ENCODE assay signal across 8 cellular contexts in the genomic region with DNA sequence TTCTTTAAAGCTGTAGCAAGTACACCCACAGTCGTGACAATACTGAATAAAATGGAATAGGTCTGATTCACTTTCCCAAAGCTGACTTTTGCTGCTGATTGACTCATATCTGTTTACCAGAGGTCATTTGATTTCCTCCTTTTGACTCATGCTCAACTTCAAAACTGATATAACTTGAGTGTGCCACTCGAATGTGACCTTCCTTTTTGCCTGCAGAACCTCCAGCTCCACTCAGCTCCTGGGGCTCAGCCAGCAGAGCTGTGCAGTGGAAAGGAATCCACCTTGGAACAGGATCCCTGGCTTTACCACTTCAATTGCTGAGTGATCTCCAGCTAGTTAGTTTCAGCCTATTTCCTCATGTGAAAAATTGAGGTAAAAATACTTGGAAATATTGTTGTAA.
DNase-seq lines count a peak whose midpoint lies in the region; ATAC-seq, FAIRE-seq and TF ChIP-seq lines count a peak whose summit lies in the region.

No MANE protein-coding gene starts in this region.

- no peak overlapping the region for H3K9ac ChIP-seq in neural progenitor cell

- H3K27me3 Mint-ChIP-seq in neural progenitor cell (ENCODE audit: insufficient read depth, low read depth) = no peaks in the 10 kb centered on the region
- H3K27me3 Mint-ChIP-seq in effector memory CD8-positive, alpha-beta T cell = peaks cover 15 to 16% of the 10 kb centered on the region in 2 donors

- peak; percentile 62 for ATAC-seq in GM21576 (IDR thresholded peaks at IDR 0.05; ENCODE audit: unreplicated experiment)
- no peak for ATAC-seq in effector memory CD8-positive, alpha-beta T cell (replicated peaks)

- no peak overlapping the region for H3K27ac Mint-ChIP-seq in neural progenitor cell
- no peak overlapping the region for H3K27ac Mint-ChIP-seq in effector memory CD8-positive, alpha-beta T cell

- peaks cover 7% of the 10 kb centered on the region for H3K4me1 Mint-ChIP-seq in neural progenitor cell
- no peaks in the 10 kb centered on the region for H3K4me1 Mint-ChIP-seq in effector memory CD8-positive, alpha-beta T cell (ENCODE audit: low read depth in 2 of 2)

- no peaks in the 10 kb centered on the region for H3K36me3 ChIP-seq in thyroid gland
- H3K36me3 ChIP-seq in neural progenitor cell = no peaks in the 10 kb centered on the region

- H3K9me3 ChIP-seq in thyroid gland (no peaks in the 10 kb centered on the region), neural progenitor cell (ENCODE audit: low read depth) (no peaks in the 10 kb centered on the region)

- H3K4me3 ChIP-seq in thyroid gland (replicated peaks in 1 of 3) (no peak overlapping the region), neural progenitor cell (no peak overlapping the region)

- intact Hi-C loops in thyroid gland (cut with DNase I) = no loop called here

- H4K20me1 ChIP-seq in neural progenitor cell (ENCODE audit: low read depth) = no peaks in the 10 kb centered on the region

- no peak overlapping the region for H3K4me2 ChIP-seq in neural progenitor cell

- FAIRE-seq in GM12892 (lab: Jason Lieb, UNC) = peak; percentile 74

- H3K36me3 Mint-ChIP-seq in neural progenitor cell = no peaks in the 10 kb centered on the region
- no peaks in the 10 kb centered on the region for H3K36me3 Mint-ChIP-seq in effector memory CD8-positive, alpha-beta T cell (ENCODE audit: insufficient read depth)

- H3K9me3 Mint-ChIP-seq in neural progenitor cell = no peaks in the 10 kb centered on the region
- no peaks in the 10 kb centered on the region for H3K9me3 Mint-ChIP-seq in effector memory CD8-positive, alpha-beta T cell

- H3F3A ChIP-seq in neural progenitor cell (ENCODE audit: low read depth) = peaks cover 19% of the 10 kb centered on the region

- H3K27ac ChIP-seq in thyroid gland = peak overlapping the region; percentile 19 to 67 (median 43)
- H3K27ac ChIP-seq in neural progenitor cell = no peak overlapping the region

- H3K4me1 ChIP-seq in thyroid gland = peaks cover 7 to 11% of the 10 kb centered on the region in 2 donors
- H3K4me1 ChIP-seq in neural progenitor cell = peaks cover 40% of the 10 kb centered on the region

- WGBS in thyroid gland, 2 donors = 39 to 50% methylated on average over 2 of the region's 2 CpGs

- TF ChIP-seq CTCF in thyroid gland (IDR thresholded peaks at IDR 0.05) (no peak), neural progenitor cell (IDR thresholded peaks at IDR 0.05) (no peak)

- DNase-seq in GM12892 (ENCODE audit: insufficient read length) = no peak
- peak; percentile 96 for DNase-seq in M059J (ENCODE audit: low read depth)
- DNase-seq in fibroblast of gingiva (ENCODE audit: low read depth) = peak; percentile 53
- DNase-seq in thyroid gland = peak; percentile 91 to 93
- no peak for DNase-seq in neural progenitor cell (ENCODE audit: low spot score)
- DNase-seq in effector memory CD8-positive, alpha-beta T cell = no peak
- no peak for DNase-seq in SK-N-DZ (ENCODE audit: low spot score)

- no peaks in the 10 kb centered on the region for H3K79me2 ChIP-seq in neural progenitor cell (ENCODE audit: low read depth)

- H2AFZ ChIP-seq in neural progenitor cell (replicated peaks) = no peak overlapping the region

- H3K4me3 Mint-ChIP-seq in neural progenitor cell = no peak overlapping the region
- no peak overlapping the region for H3K4me3 Mint-ChIP-seq in effector memory CD8-positive, alpha-beta T cell

- no peak for TF ChIP-seq POLR2A in GM12892 (IDR thresholded peaks at IDR 0.05; ENCODE audit: low read depth, low read length)
- no peak for TF ChIP-seq POLR2A in thyroid gland (IDR thresholded peaks at IDR 0.05)

- H3K27me3 ChIP-seq in thyroid gland = no peaks in the 10 kb centered on the region
- H3K27me3 ChIP-seq in neural progenitor cell = no peaks in the 10 kb centered on the region

Comparison
In these comparisons a context has a peak if more than half of its experiments do, and no peak if none do; other contexts are left out.
1. DNase-seq: peak in M059J (single experiment), fibroblast of gingiva (single experiment) and thyroid gland (2 of 2); none in GM12892 (single experiment), neural progenitor cell (single experiment), effector memory CD8-positive, alpha-beta T cell (0 of 3) and SK-N-DZ (single experiment).